In genomic region chr17:8056232-8056975, GRCh38 we compare ENCODE assay signal across 8 cellular contexts. TPM values are rescaled to one million over a fixed set of nuclear protein-coding genes. Genes with fewer than 3 reads are reported as not detected.
DNase-seq lines count a peak whose midpoint lies in the region; ATAC-seq and TF ChIP-seq lines count a peak whose summit lies in the region.

No MANE protein-coding gene starts in this region.

- peak overlapping the region; percentile 10 for H3K4me3 ChIP-seq in DOHH2 (ENCODE audit: low read length)
- no peak overlapping the region for H3K4me3 ChIP-seq in psoas muscle

- H3K36me3 ChIP-seq in DOHH2 (ENCODE audit: control insufficient read depth, low read length) (no peaks in the 10 kb centered on the region), psoas muscle (ENCODE audit: insufficient read depth in 1 of 2, low read depth in 1 of 2) (no peaks in the 10 kb centered on the region)

- H3K4me2 ChIP-seq in DOHH2 (ENCODE audit: low read length) = peak overlapping the region; percentile 49

- H3F3A ChIP-seq in DOHH2 (ENCODE audit: control insufficient read depth, insufficient read depth) = no peaks in the 10 kb centered on the region

- no peaks in the 10 kb centered on the region for H3K9me3 ChIP-seq in DOHH2 (ENCODE audit: control insufficient read depth, insufficient read depth, low read length)
- H3K9me3 ChIP-seq in psoas muscle = no peaks in the 10 kb centered on the region

- H3K79me2 ChIP-seq in DOHH2 (ENCODE audit: control insufficient read depth, low read length) = no peaks in the 10 kb centered on the region

- no peaks in the 10 kb centered on the region for H4K20me1 ChIP-seq in DOHH2 (ENCODE audit: control insufficient read depth, insufficient read depth, low read depth, low read length)

- WGBS in psoas muscle, 3 donors = 58 to 61% (median 60%) methylated on average over 14 of the region's 14 CpGs

- TF ChIP-seq CTCF in DOHH2 (IDR thresholded peaks at IDR 0.05; ENCODE audit: low read depth, low read length, poor library complexity, severe bottlenecking) = no peak
- TF ChIP-seq CTCF in foreskin keratinocyte (conservative IDR thresholded peaks at IDR 0.05) = no peak
- TF ChIP-seq CTCF in psoas muscle (IDR thresholded peaks at IDR 0.05) = no peak

- peaks cover 27% of the 10 kb centered on the region for H3K27me3 ChIP-seq in DOHH2 (ENCODE audit: control insufficient read depth, low read length)
- peaks cover 26% of the 10 kb centered on the region for H3K27me3 ChIP-seq in foreskin keratinocyte
- peaks cover 0 to 25% (median 10%) of the 10 kb centered on the region in 3 donors for H3K27me3 ChIP-seq in psoas muscle (ENCODE audit: insufficient read depth in 3 of 3, low read length in 2 of 3)

- H3K4me1 ChIP-seq in DOHH2 (ENCODE audit: control insufficient read depth, low read length) = peaks cover 44% of the 10 kb centered on the region
- H3K4me1 ChIP-seq in foreskin keratinocyte = no peaks in the 10 kb centered on the region
- no peaks in the 10 kb centered on the region for H3K4me1 ChIP-seq in psoas muscle

- no peak overlapping the region for H3K27ac ChIP-seq in DOHH2 (ENCODE audit: low read depth, low read length)
- no peak overlapping the region for H3K27ac ChIP-seq in foreskin keratinocyte
- no peak overlapping the region for H3K27ac ChIP-seq in psoas muscle

- no peaks in the 10 kb centered on the region for H3K9me2 ChIP-seq in DOHH2 (replicated peaks; ENCODE audit: control insufficient read depth, low read length)

- peak; percentile 39 for ATAC-seq in HG02610 (IDR thresholded peaks at IDR 0.05; ENCODE audit: unreplicated experiment)
- peak; percentile 30 for ATAC-seq in foreskin keratinocyte
- ATAC-seq in psoas muscle = peak in 3 of 4 donors; percentile 20 to 28 (median 24)
- no peak for ATAC-seq in GM18519 (IDR thresholded peaks at IDR 0.05; ENCODE audit: low FRiP score, unreplicated experiment)
- no peak for ATAC-seq in HG02763 (IDR thresholded peaks at IDR 0.05; ENCODE audit: unreplicated experiment)

- intact Hi-C loops in psoas muscle (cut with DNase I) = loop anchor here (5.0 to 10.0 kb wide), 4 partner anchors 64 to 312 kb away; no protein-coding TSS in a partner anchor

- peak; percentile 79 for DNase-seq in SW480 (ENCODE audit: low spot score)
- DNase-seq in foreskin keratinocyte = peak; percentile 49 to 77
- DNase-seq in psoas muscle = no peak
- DNase-seq in GM19240 (ENCODE audit: insufficient read length, low spot score) = no peak

RNA-seq across cellular contexts. Expression of gene ALOX15B, which starts 17.5 kb away (rescaled TPM):
- total RNA-seq in foreskin keratinocyte = 6.5 and 6.9 TPM in 2 replicates
- 6.2 and 7.4 TPM in 2 replicates for polyA plus RNA-seq in foreskin keratinocyte
- under 1 TPM in 3 of 4 donors, not detected in 1; 0.13 to 0.42 (median 0.32) TPM for total RNA-seq in psoas muscle
- 1 to 10 TPM in 1 of 3 donors, under 1 TPM in 1, not detected in 1; 0.09 to 1.1 TPM for polyA plus RNA-seq in psoas muscle

RNA-seq across cellular contexts. Expression of gene ALOX12B, which starts 31.1 kb away (rescaled TPM):
- total RNA-seq in foreskin keratinocyte = 0.25 and 0.31 TPM in 2 replicates
- 0.30 and 0.43 TPM in 2 replicates for polyA plus RNA-seq in foreskin keratinocyte
- total RNA-seq in psoas muscle = not detected
- polyA plus RNA-seq in psoas muscle = not detected

RNA-seq across cellular contexts. Expression of gene GUCY2D, which starts 54.0 kb away (rescaled TPM):
- total RNA-seq in foreskin keratinocyte (0.49 TPM in 1 of 2 replicates, not detected in the other), psoas muscle (not detected)
- polyA plus RNA-seq in foreskin keratinocyte (0.26 and 0.44 TPM in 2 replicates), psoas muscle (not detected)

Comparison
In these comparisons a context has a peak if more than half of its experiments do, and no peak if none do; other contexts are left out.
1. ATAC-seq: peak in HG02610 (single experiment), foreskin keratinocyte (single experiment) and psoas muscle (3 of 4); none in GM18519 (single experiment) and HG02763 (single experiment).
2. DNase-seq: peak in SW480 (single experiment) and foreskin keratinocyte (2 of 2); none in psoas muscle (0 of 2) and GM19240 (single experiment).